ENCODE assay signal across 14 cellular contexts in the genomic region with DNA sequence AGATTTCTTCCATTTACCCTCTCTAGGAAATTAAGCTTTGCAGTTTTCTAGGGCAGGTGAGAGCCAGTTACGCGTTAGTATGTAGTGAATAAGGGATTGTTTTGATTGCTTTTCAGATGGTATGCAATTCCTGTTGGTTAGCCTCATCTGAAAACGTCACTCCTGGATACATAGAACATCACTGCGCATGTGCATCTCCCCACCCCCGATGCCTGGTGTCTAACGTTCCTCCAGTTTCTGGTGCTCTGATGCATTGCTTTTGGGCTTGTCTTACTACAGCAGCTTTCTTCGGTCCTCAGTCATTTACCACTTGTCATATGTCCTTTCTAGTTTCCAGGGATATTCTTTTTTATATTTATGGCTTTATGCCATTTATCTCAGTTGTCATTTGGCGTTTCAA. TPM values are rescaled to one million over a fixed set of nuclear protein-coding genes. Genes with fewer than 3 reads are reported as not detected.
A peak's percentile ranks its signal among the peaks of the same experiment; 100 is the strongest.
DNase-seq lines count a peak whose midpoint lies in the region; ATAC-seq, FAIRE-seq and TF ChIP-seq lines count a peak whose summit lies in the region.
"Had no signal": no experiment of that assay in that cellular context is flagged by ENCODE, and none has a peak within 500 bp of the region (broad histone marks: within the 10 kb centered on the region; RNA-seq: fewer than 3 reads in every experiment).

No MANE protein-coding gene starts in this region.

- peaks cover 69% of the 10 kb centered on the region for H3K36me3 Mint-ChIP-seq in WTC11
- H3K36me3 Mint-ChIP-seq in type B pancreatic cell = peaks cover 51% of the 10 kb centered on the region
- H3K36me3 Mint-ChIP-seq in CD4-positive, alpha-beta memory T cell = peaks cover 63 to 65% of the 10 kb centered on the region in 2 donors

- no peak overlapping the region for H3K4me3 Mint-ChIP-seq in WTC11
- H3K4me3 Mint-ChIP-seq in type B pancreatic cell = no peak overlapping the region
- no peak overlapping the region for H3K4me3 Mint-ChIP-seq in CD4-positive, alpha-beta memory T cell

- H3K27ac Mint-ChIP-seq in WTC11 = peak overlapping the region; percentile 15
- no peak overlapping the region for H3K27ac Mint-ChIP-seq in type B pancreatic cell
- H3K27ac Mint-ChIP-seq in CD4-positive, alpha-beta memory T cell = no peak overlapping the region

- H3K4me3 ChIP-seq in HepG2 (replicated peaks in 1 of 3; ENCODE audit: insufficient read depth in 1 of 3, low read depth in 2 of 3, low read length in 3 of 3) (no peak overlapping the region), right lobe of liver (no peak overlapping the region)
- no peak overlapping the region for H3K4me3 ChIP-seq in CD4-positive, alpha-beta memory T cell (ENCODE audit: low read length in 2 of 2)
- H3K4me3 ChIP-seq: A549, HAP-1 had no signal

- no peak overlapping the region for H3K27ac ChIP-seq in HepG2 (ENCODE audit: extremely low read length, insufficient read depth, low read length)
- no peak overlapping the region for H3K27ac ChIP-seq in right lobe of liver
- no peak overlapping the region for H3K27ac ChIP-seq in CD4-positive, alpha-beta memory T cell (ENCODE audit: low read depth, low read length)
- H3K27ac ChIP-seq: A549 had no signal

- no peak for DNase-seq in HepG2 (ENCODE audit: low spot score)
- DNase-seq in right lobe of liver = no peak
- DNase-seq in WTC11 (ENCODE audit: low spot score) = no peak
- peak; percentile 15 for DNase-seq in islet precursor cell
- DNase-seq in type B pancreatic cell (ENCODE audit: extremely low spot score, unreplicated experiment) = peak; percentile 22
- DNase-seq in CD4-positive, alpha-beta memory T cell = no peak
- DNase-seq in DMS114 treated with DMSO at 0.1 percent for 48 hours (lab: John Stamatoyannopoulos, UW; ENCODE audit: unreplicated experiment) = no peak
- DNase-seq: Calu3, DMS 273 treated with DMSO at 0.1 percent for 48 hours, DMS79 had no signal

- ATAC-seq in HepG2 = no peak
- ATAC-seq in right lobe of liver = no peak
- no peak for ATAC-seq in WTC11
- ATAC-seq: A549 had no signal

- no peaks in the 10 kb centered on the region for H3K27me3 Mint-ChIP-seq in WTC11 (ENCODE audit: low read depth)
- H3K27me3 Mint-ChIP-seq in type B pancreatic cell = no peaks in the 10 kb centered on the region
- no peaks in the 10 kb centered on the region for H3K27me3 Mint-ChIP-seq in CD4-positive, alpha-beta memory T cell

- no peaks in the 10 kb centered on the region for H3K27me3 ChIP-seq in HepG2 (ENCODE audit: control insufficient read depth in 1 of 2, insufficient read depth in 2 of 2, low read length in 2 of 2)
- no peaks in the 10 kb centered on the region for H3K27me3 ChIP-seq in right lobe of liver
- H3K27me3 ChIP-seq in CD4-positive, alpha-beta memory T cell (ENCODE audit: insufficient read depth, low read length) = no peaks in the 10 kb centered on the region

- TF ChIP-seq POLR2A in HepG2 (IDR thresholded peaks at IDR 0.05; ENCODE audit: insufficient read depth in 1 of 2, low read depth in 2 of 2, low read length in 2 of 2) = no peak
- TF ChIP-seq POLR2A in right lobe of liver (IDR thresholded peaks at IDR 0.05) = no peak

- WGBS in HepG2 (ENCODE audit: low lambda C conversion rate) = 96% methylated on average over 8 of the region's 8 CpGs
- WGBS in right lobe of liver (ENCODE audit: insufficient coverage, low coverage, low lambda C conversion rate, missing lambda C conversion rate) = 96% methylated on average over 7 of the region's 8 CpGs

- H3K9me3 ChIP-seq in HepG2 (ENCODE audit: low read length) (no peaks in the 10 kb centered on the region), right lobe of liver (no peaks in the 10 kb centered on the region)
- no peaks in the 10 kb centered on the region for H3K9me3 ChIP-seq in CD4-positive, alpha-beta memory T cell (ENCODE audit: control insufficient read depth in 1 of 2, low read length in 2 of 2)
- H3K9me3 ChIP-seq: A549, HAP-1 had no signal

- no peaks in the 10 kb centered on the region for H4K20me1 ChIP-seq in HepG2 (ENCODE audit: insufficient read depth, low read length)

- peaks cover 18% of the 10 kb centered on the region for H3K4me1 Mint-ChIP-seq in WTC11
- no peaks in the 10 kb centered on the region for H3K4me1 Mint-ChIP-seq in type B pancreatic cell (ENCODE audit: unreplicated experiment)
- H3K4me1 Mint-ChIP-seq in CD4-positive, alpha-beta memory T cell = peaks cover 25 to 41% (median 30%) of the 10 kb centered on the region in 4 donors

- H3K4me1 ChIP-seq in HepG2 (ENCODE audit: insufficient read depth, low read length) = peaks cover 33% of the 10 kb centered on the region
- peaks cover 0 to 6% (median 0%) of the 10 kb centered on the region in 4 donors for H3K4me1 ChIP-seq in right lobe of liver
- H3K4me1 ChIP-seq in CD4-positive, alpha-beta memory T cell (ENCODE audit: insufficient read depth, low read length) = no peaks in the 10 kb centered on the region

- POLR2A ChIA-PET in HepG2 (lab: Yijun Ruan, JAX) (no interaction called here), WTC11 (lab: Charles Lee) (interaction anchor here (0.6 to 0.7 kb wide), 2 partner anchors 46 to 412 kb away, joined by 3 read pairs; no protein-coding TSS in a partner anchor)
- POLR2A ChIA-PET in CD4-positive, alpha-beta memory T cell (lab: Charles Lee; ENCODE audit: partially characterized antibody) = interaction anchor here (0.5 kb wide), 1 partner anchor 145 kb away, joined by 3 read pairs; no protein-coding TSS in a partner anchor

- peaks cover 78% of the 10 kb centered on the region for H3K79me2 ChIP-seq in HepG2 (ENCODE audit: insufficient read depth, low read length)

- TF ChIP-seq RAD21 in HepG2 (CRISPR knock-in tag; IDR thresholded peaks at IDR 0.05) = no peak

- TF ChIP-seq EP300 in HepG2 (IDR thresholded peaks at IDR 0.05; ENCODE audit: low read depth in 2 of 2, low read length in 2 of 2) = no peak
- TF ChIP-seq EP300 in HepG2 (CRISPR knock-in tag; IDR thresholded peaks at IDR 0.05; ENCODE audit: borderline replicate concordance) = no peak

- no peak overlapping the region for H3K4me2 ChIP-seq in HepG2 (ENCODE audit: low read depth, low read length)
- H3K4me2 ChIP-seq: A549 had no signal

- no peak overlapping the region for H2AFZ ChIP-seq in HepG2 (ENCODE audit: low read length)

- no peak for FAIRE-seq in HepG2 (lab: Jason Lieb, UNC)
- FAIRE-seq: A549, GM12891, H1 had no signal

- no TSS peak for BruUV-seq in HepG2 (replicated peaks; lab: Mats Ljungman, UMichigan)

- intact Hi-C loops in HepG2 (cut with micrococcal nuclease; ENCODE audit: unreplicated experiment) (no loop called here), right lobe of liver (cut with DNase I) (no loop called here)
- intact Hi-C loops in CD4-positive, alpha-beta memory T cell (cut with micrococcal nuclease) = no loop called here

- TF ChIP-seq CTCF in HepG2 (CRISPR knock-in tag; IDR thresholded peaks at IDR 0.05) (no peak), right lobe of liver (IDR thresholded peaks at IDR 0.05) (no peak), WTC11 (IDR thresholded peaks at IDR 0.05) (no peak), type B pancreatic cell (conservative IDR thresholded peaks at IDR 0.05) (no peak)

- H3K36me3 ChIP-seq in HepG2 (replicated peaks in 1 of 2; ENCODE audit: control insufficient read depth in 1 of 2, insufficient read depth in 2 of 2, low read length in 2 of 2) (peaks cover 22 to 72% of the 10 kb centered on the region in 2 experiments), right lobe of liver (peaks cover 0 to 53% (median 17%) of the 10 kb centered on the region in 4 donors)
- peaks cover 18% of the 10 kb centered on the region for H3K36me3 ChIP-seq in CD4-positive, alpha-beta memory T cell (ENCODE audit: insufficient read depth, low read length)

- no peak overlapping the region for H3K9ac ChIP-seq in HepG2 (ENCODE audit: insufficient read depth, low read depth, low read length)

- no peaks in the 10 kb centered on the region for H3K9me3 Mint-ChIP-seq in WTC11
- H3K9me3 Mint-ChIP-seq in type B pancreatic cell = no peaks in the 10 kb centered on the region
- H3K9me3 Mint-ChIP-seq in CD4-positive, alpha-beta memory T cell = no peaks in the 10 kb centered on the region

- CTCF ChIA-PET in HepG2 (lab: Yijun Ruan, JAX; ENCODE audit: low intra/inter-chr PET ratio, low total read pairs) (no interaction called here), WTC11 (lab: Charles Lee) (no interaction called here)
- CTCF ChIA-PET in CD4-positive, alpha-beta memory T cell (lab: Charles Lee; ENCODE audit: partially characterized antibody) = no interaction called here

- in situ Hi-C loops in HepG2 (cut with HindIII; ENCODE audit: extremely low pct_ligation_motif_present, low pct_unique_long_range_greater_than_20kb) = no loop called here

RNA-seq across cellular contexts. Expression of gene MLLT10, which starts 22.5 kb away (rescaled TPM):
- total RNA-seq in HepG2 (2016; rRNA removed; fragmentation: Illumina TruSeq; extraction: Trizol) (39.3 and 51.3 TPM in 2 replicates), right lobe of liver (10 to 100 TPM; 15.8 to 49.4 (median 20.1) TPM), WTC11 (2021) (52.7 to 60.3 TPM (median 60.1 TPM) in 3 replicates), type B pancreatic cell (ENCODE audit: low replicate concordance) (45.8 and 46.8 TPM in 2 replicates)
- 32.5 and 35.1 TPM in 2 replicates for total RNA-seq in HepG2 (2016; cell fraction: cytosol; rRNA removed; fragmentation: Illumina TruSeq; extraction: Trizol; ENCODE audit: low read depth)
- total RNA-seq in HepG2 (2016; cell fraction: insoluble cytoplasmic fraction; rRNA removed; fragmentation: Illumina TruSeq; extraction: Trizol) = 40.6 and 48.2 TPM in 2 replicates
- 43.6 and 51.5 TPM in 2 replicates for total RNA-seq in HepG2 (2016; cell fraction: membrane; rRNA removed; fragmentation: Illumina TruSeq; extraction: Trizol)
- total RNA-seq in HepG2 (2016; cell fraction: nucleus; rRNA removed; fragmentation: Illumina TruSeq; extraction: Trizol) = 132 and 141 TPM in 2 replicates
- 72.1 and 84.1 TPM in 2 replicates for polyA plus RNA-seq in HepG2 (2011; rRNA removed)
- polyA plus RNA-seq in HepG2 (2011; cell fraction: cytosol; rRNA removed) = 52.6 and 55.4 TPM in 2 replicates
- polyA plus RNA-seq in HepG2 (2011; cell fraction: nucleus; rRNA removed) = 70.8 and 78.9 TPM in 2 replicates
- polyA plus RNA-seq in HepG2 (2012) = 36.4 and 36.6 TPM in 2 replicates
- 39.6 and 43.2 TPM in 2 replicates for polyA plus RNA-seq in HepG2 (2016; cell fraction: cytosol; fragmentation: Illumina TruSeq; extraction: Trizol; ENCODE audit: low read depth)
- polyA plus RNA-seq in HepG2 (2016; cell fraction: insoluble cytoplasmic fraction; fragmentation: Illumina TruSeq; extraction: Trizol; ENCODE audit: low read depth) = 41.2 and 47.5 TPM in 2 replicates
- 46.0 and 49.8 TPM in 2 replicates for polyA plus RNA-seq in HepG2 (2016; cell fraction: membrane; fragmentation: Illumina TruSeq; extraction: Trizol; ENCODE audit: low read depth)
- polyA plus RNA-seq in HepG2 (2016; cell fraction: nucleus; fragmentation: Illumina TruSeq; extraction: Trizol; ENCODE audit: insufficient read depth, low read depth) = 59.3 and 60.4 TPM in 2 replicates
- 65.5 and 210 TPM in 2 replicates for polyA minus RNA-seq in HepG2 (2011; rRNA and poly(A)+ RNA removed; ENCODE audit: low replicate concordance)
- 28.0 and 33.0 TPM in 2 replicates for polyA minus RNA-seq in HepG2 (2011; cell fraction: cytosol; rRNA and poly(A)+ RNA removed)
- polyA minus RNA-seq in HepG2 (2011; cell fraction: nucleus; rRNA and poly(A)+ RNA removed) = 342 and 460 TPM in 2 replicates
- 10 to 100 TPM; 64.6 to 73.4 TPM for total RNA-seq in CD4-positive, alpha-beta memory T cell
- polyA plus RNA-seq in CD4-positive, alpha-beta memory T cell = 1 to 10 TPM; 5.2 to 8.5 TPM

RNA-seq across cellular contexts. Expression of gene SKIDA1, which starts 31.0 kb away (rescaled TPM):
- 1.4 and 1.5 TPM in 2 replicates for total RNA-seq in HepG2 (2016; rRNA removed; fragmentation: Illumina TruSeq; extraction: Trizol)
- total RNA-seq in HepG2 (2016; cell fraction: cytosol; rRNA removed; fragmentation: Illumina TruSeq; extraction: Trizol; ENCODE audit: low read depth) = 0.35 and 0.40 TPM in 2 replicates
- 1.1 and 1.2 TPM in 2 replicates for total RNA-seq in HepG2 (2016; cell fraction: insoluble cytoplasmic fraction; rRNA removed; fragmentation: Illumina TruSeq; extraction: Trizol)
- total RNA-seq in HepG2 (2016; cell fraction: membrane; rRNA removed; fragmentation: Illumina TruSeq; extraction: Trizol) = 1.1 TPM in 2 replicates
- 1.4 TPM in 2 replicates for total RNA-seq in HepG2 (2016; cell fraction: nucleus; rRNA removed; fragmentation: Illumina TruSeq; extraction: Trizol)
- polyA plus RNA-seq in HepG2 (2011; rRNA removed) = 0.29 and 0.73 TPM in 2 replicates
- 0.17 and 0.19 TPM in 2 replicates for polyA plus RNA-seq in HepG2 (2011; cell fraction: cytosol; rRNA removed)
- 0.45 and 0.59 TPM in 2 replicates for polyA plus RNA-seq in HepG2 (2011; cell fraction: nucleus; rRNA removed)
- polyA plus RNA-seq in HepG2 (2012) = 0.24 and 0.85 TPM in 2 replicates
- polyA plus RNA-seq in HepG2 (2016; cell fraction: cytosol; fragmentation: Illumina TruSeq; extraction: Trizol; ENCODE audit: low read depth) = 0.11 and 0.58 TPM in 2 replicates
- 0.67 and 0.78 TPM in 2 replicates for polyA plus RNA-seq in HepG2 (2016; cell fraction: insoluble cytoplasmic fraction; fragmentation: Illumina TruSeq; extraction: Trizol; ENCODE audit: low read depth)
- polyA plus RNA-seq in HepG2 (2016; cell fraction: membrane; fragmentation: Illumina TruSeq; extraction: Trizol; ENCODE audit: low read depth) = 0.33 and 0.58 TPM in 2 replicates
- 2.7 and 2.8 TPM in 2 replicates for polyA plus RNA-seq in HepG2 (2016; cell fraction: nucleus; fragmentation: Illumina TruSeq; extraction: Trizol; ENCODE audit: insufficient read depth, low read depth)
- polyA minus RNA-seq in HepG2 (2011; rRNA and poly(A)+ RNA removed; ENCODE audit: low replicate concordance) = 0.12 and 0.28 TPM in 2 replicates
- 0.49 and 0.88 TPM in 2 replicates for polyA minus RNA-seq in HepG2 (2011; cell fraction: cytosol; rRNA and poly(A)+ RNA removed)
- polyA minus RNA-seq in HepG2 (2011; cell fraction: nucleus; rRNA and poly(A)+ RNA removed) = 0.50 and 0.52 TPM in 2 replicates
- 1 to 10 TPM in 5 of 6 experiments, under 1 TPM in 1; 0.31 to 3.9 (median 2.1) TPM for total RNA-seq in right lobe of liver
- total RNA-seq in WTC11 (2021) = 9.4 to 12.9 TPM (median 11.8 TPM) in 3 replicates
- 9.6 and 24.3 TPM in 2 replicates for total RNA-seq in type B pancreatic cell (ENCODE audit: low replicate concordance)
- total RNA-seq in CD4-positive, alpha-beta memory T cell = under 1 TPM; 0.39 to 0.73 TPM
- under 1 TPM; 0.13 to 0.94 TPM for polyA plus RNA-seq in CD4-positive, alpha-beta memory T cell

Comparison
In these comparisons a context has a peak if more than half of its experiments do, and no peak if none do; other contexts are left out.
1. DNase-seq: peak in islet precursor cell (single experiment) and type B pancreatic cell (single experiment); none in HepG2 (single experiment), right lobe of liver (0 of 3), WTC11 (single experiment), CD4-positive, alpha-beta memory T cell (0 of 5) and DMS114 treated with DMSO at 0.1 percent for 48 hours (single experiment).